Comparison of ENCODE assay signal across 22 cellular contexts in genomic region chr1:95126846-95127245, GRCh38.
"Had no signal": no experiment of that assay in that cellular context is flagged by ENCODE, and none has a peak within 500 bp of the region (broad histone marks: within the 10 kb centered on the region; RNA-seq: fewer than 3 reads in every experiment).

No MANE protein-coding gene starts in this region.

- H3K4me1 ChIP-seq: ascending aorta had no signal

- H3K27me3 ChIP-seq: ascending aorta, body of pancreas had no signal

- ATAC-seq: activated CD8-positive, alpha-beta T cell treated with anti-CD3 and anti-CD28 coated beads, Interleukin-2, amount 10 ng/mL, durations not matched to agents 7 days and 5 days; activated naive CD4-positive, alpha-beta T cell treated with anti-CD3 and anti-CD28 coated beads, Interleukin-2, amount 50 U/mL, for 72 hours; activated naive CD8-positive, alpha-beta T cell treated with anti-CD3 and anti-CD28 coated beads, Interleukin-2, amount 50 U/mL, for 24 hours; body of pancreas; T-helper 17 cell; WTC11 had no signal

- DNase-seq: activated CD4-positive, alpha-beta T cell treated with anti-CD3 and anti-CD28 coated beads for 48 hours; activated CD4-positive, alpha-beta T cell treated with anti-CD3 and anti-CD28 coated beads, Interleukin-2, amount 50 U/mL, for 4 hours; activated CD4-positive, CD25-positive, alpha-beta regulatory T cell treated with anti-CD3 and anti-CD28 coated beads, Interleukin-2, amount 50 U/mL, for 72 hours; activated CD8-positive, alpha-beta memory T cell treated with anti-CD3 and anti-CD28 coated beads, Interleukin-2, amount 50 U/mL, for 48 hours; activated CD8-positive, alpha-beta T cell treated with anti-CD3 and anti-CD28 coated beads, Interleukin-2, amount 10 ng/mL, durations not matched to agents 7 days and 5 days; activated effector memory CD4-positive, alpha-beta T cell treated with anti-CD3 and anti-CD28 coated beads, Interleukin-2, amount 50 U/mL, for 16 hours; activated naive CD4-positive, alpha-beta T cell treated with Interleukin-2 at 50 U/mL for 16 hours; activated naive CD8-positive, alpha-beta T cell treated with anti-CD3 and anti-CD28 coated beads, Interleukin-2, amount 50 U/mL, for 24 hours; activated T-cell treated with anti-CD3 and anti-CD28 coated beads, Interleukin-2, amount 50 U/mL, for 1 hour; amniotic stem cell; body of pancreas; NCI-H1105 treated with DMSO at 0.1 percent for 48 hours; NCI-H146; NCI-H187 treated with DMSO at 0.1 percent for 48 hours; NCI-H2081 treated with DMSO at 0.1 percent for 48 hours; NCI-H524; SHP77 treated with DMSO at 0.1 percent for 48 hours; T-helper 17 cell; T-helper 9 cell had no signal

- H3K27ac ChIP-seq: ascending aorta, body of pancreas had no signal

- H3K36me3 ChIP-seq: ascending aorta had no signal

- H3K9me3 ChIP-seq: ascending aorta, body of pancreas had no signal

- H3K4me3 ChIP-seq: ascending aorta, body of pancreas had no signal
